ENCODE assay signal across 1 cellular context in the genomic region with DNA sequence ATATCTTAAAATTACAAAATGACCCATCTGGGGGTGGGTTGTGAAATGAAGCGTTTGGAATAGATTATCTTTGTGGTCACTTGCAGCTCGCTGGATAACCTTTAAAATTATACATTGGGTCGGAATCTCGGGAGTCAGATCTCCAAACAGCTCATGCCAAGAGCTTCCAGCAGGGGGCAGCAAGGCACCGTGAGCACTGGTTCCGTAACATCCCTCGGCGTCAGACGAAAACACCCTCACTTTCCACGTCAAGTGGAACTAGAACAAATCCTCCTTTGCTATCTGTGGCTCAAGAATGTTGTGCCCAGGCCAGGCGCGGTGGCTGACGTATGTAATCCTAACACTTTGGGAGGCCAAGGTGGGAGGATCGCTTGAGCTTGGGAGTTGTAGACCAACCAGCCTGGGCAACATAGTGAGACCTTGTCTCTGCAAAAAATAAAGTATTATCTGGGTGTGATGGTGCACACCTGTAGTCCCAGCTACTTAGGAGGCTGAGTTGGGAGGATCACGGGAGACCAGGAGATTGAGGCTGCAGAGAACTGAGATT.
TF ChIP-seq lines count a peak whose summit lies in the region.

No MANE protein-coding gene starts in this region.

TF ChIP-seq in HepG2, 621 proteins besides CTCF, POLR2A, EP300 and RAD21 (continued from another document and continues in another):
- no peak for TF ChIP-seq PAXIP1 (CRISPR knock-in tag; conservative IDR thresholded peaks at IDR 0.05)
- peak; percentile 32; the same call in 1 of the 2 replicates for TF ChIP-seq ZMYM3 (CRISPR knock-in tag; IDR thresholded peaks at IDR 0.05)
- no peak for TF ChIP-seq ZNF501 (CRISPR knock-in tag; IDR thresholded peaks at IDR 0.05)
- TF ChIP-seq ZNF619 (CRISPR knock-in tag; IDR thresholded peaks at IDR 0.05): no peak
- TF ChIP-seq HNRNPH1 (optimal IDR thresholded peaks at IDR 0.05; ENCODE audit: low read depth, low read length): no peak
- TF ChIP-seq, protein P1, sequence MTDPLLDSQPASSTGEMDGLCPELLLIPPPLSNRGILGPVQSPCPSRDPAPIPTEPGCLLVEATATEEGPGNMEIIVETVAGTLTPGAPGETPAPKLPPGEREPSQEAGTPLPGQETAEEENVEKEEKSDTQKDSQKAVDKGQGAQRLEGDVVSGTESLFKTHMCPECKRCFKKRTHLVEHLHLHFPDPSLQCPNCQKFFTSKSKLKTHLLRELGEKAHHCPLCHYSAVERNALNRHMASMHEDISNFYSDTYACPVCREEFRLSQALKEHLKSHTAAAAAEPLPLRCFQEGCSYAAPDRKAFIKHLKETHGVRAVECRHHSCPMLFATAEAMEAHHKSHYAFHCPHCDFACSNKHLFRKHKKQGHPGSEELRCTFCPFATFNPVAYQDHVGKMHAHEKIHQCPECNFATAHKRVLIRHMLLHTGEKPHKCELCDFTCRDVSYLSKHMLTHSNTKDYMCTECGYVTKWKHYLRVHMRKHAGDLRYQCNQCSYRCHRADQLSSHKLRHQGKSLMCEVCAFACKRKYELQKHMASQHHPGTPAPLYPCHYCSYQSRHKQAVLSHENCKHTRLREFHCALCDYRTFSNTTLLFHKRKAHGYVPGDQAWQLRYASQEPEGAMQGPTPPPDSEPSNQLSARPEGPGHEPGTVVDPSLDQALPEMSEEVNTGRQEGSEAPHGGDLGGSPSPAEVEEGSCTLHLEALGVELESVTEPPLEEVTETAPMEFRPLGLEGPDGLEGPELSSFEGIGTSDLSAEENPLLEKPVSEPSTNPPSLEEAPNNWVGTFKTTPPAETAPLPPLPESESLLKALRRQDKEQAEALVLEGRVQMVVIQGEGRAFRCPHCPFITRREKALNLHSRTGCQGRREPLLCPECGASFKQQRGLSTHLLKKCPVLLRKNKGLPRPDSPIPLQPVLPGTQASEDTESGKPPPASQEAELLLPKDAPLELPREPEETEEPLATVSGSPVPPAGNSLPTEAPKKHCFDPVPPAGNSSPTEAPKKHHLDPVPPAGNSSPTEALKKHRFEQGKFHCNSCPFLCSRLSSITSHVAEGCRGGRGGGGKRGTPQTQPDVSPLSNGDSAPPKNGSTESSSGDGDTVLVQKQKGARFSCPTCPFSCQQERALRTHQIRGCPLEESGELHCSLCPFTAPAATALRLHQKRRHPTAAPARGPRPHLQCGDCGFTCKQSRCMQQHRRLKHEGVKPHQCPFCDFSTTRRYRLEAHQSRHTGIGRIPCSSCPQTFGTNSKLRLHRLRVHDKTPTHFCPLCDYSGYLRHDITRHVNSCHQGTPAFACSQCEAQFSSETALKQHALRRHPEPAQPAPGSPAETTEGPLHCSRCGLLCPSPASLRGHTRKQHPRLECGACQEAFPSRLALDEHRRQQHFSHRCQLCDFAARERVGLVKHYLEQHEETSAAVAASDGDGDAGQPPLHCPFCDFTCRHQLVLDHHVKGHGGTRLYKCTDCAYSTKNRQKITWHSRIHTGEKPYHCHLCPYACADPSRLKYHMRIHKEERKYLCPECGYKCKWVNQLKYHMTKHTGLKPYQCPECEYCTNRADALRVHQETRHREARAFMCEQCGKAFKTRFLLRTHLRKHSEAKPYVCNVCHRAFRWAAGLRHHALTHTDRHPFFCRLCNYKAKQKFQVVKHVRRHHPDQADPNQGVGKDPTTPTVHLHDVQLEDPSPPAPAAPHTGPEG (CRISPR knock-in tag; IDR thresholded peaks at IDR 0.05): no peak
- TF ChIP-seq THRA (CRISPR knock-in tag; IDR thresholded peaks at IDR 0.05; ENCODE audit: borderline replicate concordance): 0 out of 2 replicates have a peak, but pooled peaks have one; percentile 28
- TF ChIP-seq SUZ12 (IDR thresholded peaks at IDR 0.05; ENCODE audit: low read depth, low read length): no peak
- peak; percentile 23; the same call in 1 of the 2 replicates for TF ChIP-seq GATAD2A (CRISPR knock-in tag; IDR thresholded peaks at IDR 0.05)
- no peak for TF ChIP-seq ZNF670 (CRISPR knock-in tag; IDR thresholded peaks at IDR 0.05; ENCODE audit: borderline replicate concordance)
- TF ChIP-seq ZNF12 (CRISPR knock-in tag; IDR thresholded peaks at IDR 0.05): no peak
- TF ChIP-seq ZNF552 (CRISPR knock-in tag; IDR thresholded peaks at IDR 0.05; ENCODE audit: borderline replicate concordance): no peak
- TF ChIP-seq ZSCAN29 (CRISPR knock-in tag; conservative IDR thresholded peaks at IDR 0.05): no peak
- TF ChIP-seq ZNF775 (CRISPR knock-in tag; IDR thresholded peaks at IDR 0.05; ENCODE audit: borderline replicate concordance): no peak
- TF ChIP-seq, protein P2, sequence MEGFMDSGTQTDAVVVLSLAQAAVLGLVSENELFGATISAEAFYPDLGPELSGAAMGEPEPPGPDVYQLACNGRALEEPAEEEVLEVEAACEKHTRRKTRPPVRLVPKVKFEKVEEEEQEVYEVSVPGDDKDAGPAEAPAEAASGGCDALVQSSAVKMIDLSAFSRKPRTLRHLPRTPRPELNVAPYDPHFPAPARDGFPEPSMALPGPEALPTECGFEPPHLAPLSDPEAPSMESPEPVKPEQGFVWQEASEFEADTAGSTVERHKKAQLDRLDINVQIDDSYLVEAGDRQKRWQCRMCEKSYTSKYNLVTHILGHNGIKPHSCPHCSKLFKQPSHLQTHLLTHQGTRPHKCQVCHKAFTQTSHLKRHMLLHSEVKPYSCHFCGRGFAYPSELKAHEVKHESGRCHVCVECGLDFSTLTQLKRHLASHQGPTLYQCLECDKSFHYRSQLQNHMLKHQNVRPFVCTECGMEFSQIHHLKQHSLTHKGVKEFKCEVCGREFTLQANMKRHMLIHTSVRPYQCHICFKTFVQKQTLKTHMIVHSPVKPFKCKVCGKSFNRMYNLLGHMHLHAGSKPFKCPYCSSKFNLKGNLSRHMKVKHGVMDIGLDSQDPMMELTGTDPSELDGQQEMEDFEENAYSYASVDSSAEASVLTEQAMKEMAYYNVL (CRISPR knock-in tag; IDR thresholded peaks at IDR 0.05; ENCODE audit: borderline replicate concordance): no peak
- no peak for TF ChIP-seq CAMTA2 (CRISPR knock-in tag; IDR thresholded peaks at IDR 0.05; ENCODE audit: borderline replicate concordance)
- no peak for TF ChIP-seq ZNF639 (CRISPR knock-in tag; conservative IDR thresholded peaks at IDR 0.05)
- TF ChIP-seq THAP11 (CRISPR knock-in tag; IDR thresholded peaks at IDR 0.05): peak; percentile 17; the same call in 1 of the 2 replicates
- no peak for TF ChIP-seq FOXM1 (CRISPR knock-in tag; IDR thresholded peaks at IDR 0.05)
- TF ChIP-seq BCL6 (CRISPR knock-in tag; IDR thresholded peaks at IDR 0.05): no peak
- TF ChIP-seq ZNF605 (CRISPR knock-in tag; IDR thresholded peaks at IDR 0.05): peak; percentile 24; the same call in 1 of the 2 replicates
- TF ChIP-seq, protein P3, sequence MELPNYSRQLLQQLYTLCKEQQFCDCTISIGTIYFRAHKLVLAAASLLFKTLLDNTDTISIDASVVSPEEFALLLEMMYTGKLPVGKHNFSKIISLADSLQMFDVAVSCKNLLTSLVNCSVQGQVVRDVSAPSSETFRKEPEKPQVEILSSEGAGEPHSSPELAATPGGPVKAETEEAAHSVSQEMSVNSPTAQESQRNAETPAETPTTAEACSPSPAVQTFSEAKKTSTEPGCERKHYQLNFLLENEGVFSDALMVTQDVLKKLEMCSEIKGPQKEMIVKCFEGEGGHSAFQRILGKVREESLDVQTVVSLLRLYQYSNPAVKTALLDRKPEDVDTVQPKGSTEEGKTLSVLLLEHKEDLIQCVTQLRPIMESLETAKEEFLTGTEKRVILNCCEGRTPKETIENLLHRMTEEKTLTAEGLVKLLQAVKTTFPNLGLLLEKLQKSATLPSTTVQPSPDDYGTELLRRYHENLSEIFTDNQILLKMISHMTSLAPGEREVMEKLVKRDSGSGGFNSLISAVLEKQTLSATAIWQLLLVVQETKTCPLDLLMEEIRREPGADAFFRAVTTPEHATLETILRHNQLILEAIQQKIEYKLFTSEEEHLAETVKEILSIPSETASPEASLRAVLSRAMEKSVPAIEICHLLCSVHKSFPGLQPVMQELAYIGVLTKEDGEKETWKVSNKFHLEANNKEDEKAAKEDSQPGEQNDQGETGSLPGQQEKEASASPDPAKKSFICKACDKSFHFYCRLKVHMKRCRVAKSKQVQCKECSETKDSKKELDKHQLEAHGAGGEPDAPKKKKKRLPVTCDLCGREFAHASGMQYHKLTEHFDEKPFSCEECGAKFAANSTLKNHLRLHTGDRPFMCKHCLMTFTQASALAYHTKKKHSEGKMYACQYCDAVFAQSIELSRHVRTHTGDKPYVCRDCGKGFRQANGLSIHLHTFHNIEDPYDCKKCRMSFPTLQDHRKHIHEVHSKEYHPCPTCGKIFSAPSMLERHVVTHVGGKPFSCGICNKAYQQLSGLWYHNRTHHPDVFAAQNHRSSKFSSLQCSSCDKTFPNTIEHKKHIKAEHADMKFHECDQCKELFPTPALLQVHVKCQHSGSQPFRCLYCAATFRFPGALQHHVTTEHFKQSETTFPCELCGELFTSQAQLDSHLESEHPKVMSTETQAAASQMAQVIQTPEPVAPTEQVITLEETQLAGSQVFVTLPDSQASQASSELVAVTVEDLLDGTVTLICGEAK (IDR thresholded peaks at IDR 0.05): no peak
- TF ChIP-seq, protein P3 (CRISPR knock-in tag; IDR thresholded peaks at IDR 0.05): no peak
- TF ChIP-seq ZNF704 (CRISPR knock-in tag; IDR thresholded peaks at IDR 0.05; ENCODE audit: borderline replicate concordance): no peak
- no peak for TF ChIP-seq ZNF317 (CRISPR knock-in tag; IDR thresholded peaks at IDR 0.05)
